30 cellular contexts compared by ENCODE assay signal in genomic region chr3:63128380-63128779, GRCh38.
DNase-seq lines count a peak whose midpoint lies in the region; ATAC-seq, FAIRE-seq and TF ChIP-seq lines count a peak whose summit lies in the region.
"Had no signal": no experiment of that assay in that cellular context is flagged by ENCODE, and none has a peak within 500 bp of the region (broad histone marks: within the 10 kb centered on the region; RNA-seq: fewer than 3 reads in every experiment).

No MANE protein-coding gene starts in this region.

- no peak overlapping the region for H3K4me2 ChIP-seq in GM23338
- H3K4me2 ChIP-seq: A549; BLaER1 treated with 17β-estradiol and CSF1 and Interleukin-3, amounts not matched to agents 10 nM and 100 nM had no signal

- peaks cover 3% of the 10 kb centered on the region for H3K27me3 Mint-ChIP-seq in GM23338 (ENCODE audit: insufficient read depth, low read depth, poor library complexity)
- H3K27me3 Mint-ChIP-seq: CD4-positive, alpha-beta T cell; T-cell had no signal

- H3K27ac Mint-ChIP-seq in GM23338 = no peak overlapping the region
- H3K27ac Mint-ChIP-seq: CD4-positive, alpha-beta T cell; T-cell had no signal

- H3K9me2 ChIP-seq in GM23338 (ENCODE audit: insufficient read depth) = peaks cover 3% of the 10 kb centered on the region; the same call in 1 of the 2 replicates

- H3K9me3 Mint-ChIP-seq in GM23338 = no peaks in the 10 kb centered on the region

- peaks cover 12% of the 10 kb centered on the region for H3K4me1 ChIP-seq in GM23338 (ENCODE audit: insufficient read depth)
- H3K4me1 ChIP-seq: A549; BLaER1 treated with 17β-estradiol and CSF1 and Interleukin-3, amounts not matched to agents 10 nM and 100 nM had no signal

- peaks cover 26% of the 10 kb centered on the region for H3K4me1 Mint-ChIP-seq in GM23338
- H3K4me1 Mint-ChIP-seq: T-cell had no signal

- H3K36me3 ChIP-seq in GM23338 (ENCODE audit: insufficient read depth) = no peaks in the 10 kb centered on the region
- H3K36me3 ChIP-seq: BLaER1 treated with 17β-estradiol and CSF1 and Interleukin-3, amounts not matched to agents 10 nM and 100 nM had no signal

- no peak overlapping the region for H3K4me3 Mint-ChIP-seq in GM23338
- H3K4me3 Mint-ChIP-seq: CD4-positive, alpha-beta T cell; T-cell had no signal

- H3K27ac ChIP-seq in GM23338 (ENCODE audit: low read depth) = no peak overlapping the region
- H3K27ac ChIP-seq: A549; BLaER1 treated with 17β-estradiol and CSF1 and Interleukin-3, amounts not matched to agents 10 nM and 100 nM; RWPE1 had no signal

- TF ChIP-seq POLR2A in GM12891 (IDR thresholded peaks at IDR 0.05; ENCODE audit: low read depth, low read length) = no peak

- no peak overlapping the region for H2AFZ ChIP-seq in GM23338

- no peak for ATAC-seq in GM23338
- ATAC-seq: A549, K562, Panc1, T-cell had no signal

- TF ChIP-seq CTCF in GM23338 (conservative IDR thresholded peaks at IDR 0.05; ENCODE audit: low read depth in 2 of 2) = no peak

- no peak overlapping the region for H3K4me3 ChIP-seq in GM23338
- H3K4me3 ChIP-seq: A549; BLaER1 treated with 17β-estradiol and CSF1 and Interleukin-3, amounts not matched to agents 10 nM and 100 nM; K562 had no signal

- peak; percentile 6 for DNase-seq in NCI-H345 (lab: John Stamatoyannopoulos, UW)
- no peak for DNase-seq in NCI-H345 treated with DMSO at 0.1 percent for 48 hours (lab: John Stamatoyannopoulos, UW; ENCODE audit: unreplicated experiment)
- peak; percentile 30 for DNase-seq in GM23338 (ENCODE audit: low spot score)
- peak; percentile 87 for DNase-seq in NCI-H524 treated with DMSO at 0.1 percent for 48 hours (lab: John Stamatoyannopoulos, UW)
- peak; percentile 23 for DNase-seq in iPS-NIHi7 (ENCODE audit: extremely low spot score)
- DNase-seq in middle frontal gyrus (ENCODE audit: extremely low spot score, low spot score) = no peak
- no peak for DNase-seq in GM12891 (ENCODE audit: insufficient read length, low spot score)
- DNase-seq: AML-193; CD4-positive, alpha-beta T cell; COR-L47; DMS79; EL; GDM1; HCEC 1CT; Kasumi-1; NCI-H1092 treated with DMSO at 0.1 percent for 48 hours; NCI-H146; NCI-H1930; NCI-H2107; NCI-H446; NCI-H748 treated with DMSO at 0.1 percent for 48 hours; SHP77; T-cell had no signal

- H3K79me2 ChIP-seq in GM23338 (replicated peaks; ENCODE audit: insufficient read depth) = no peaks in the 10 kb centered on the region

- H3F3A ChIP-seq in GM23338 (replicated peaks; ENCODE audit: low read depth) = no peaks in the 10 kb centered on the region

- H4K20me1 ChIP-seq in GM23338 (replicated peaks; ENCODE audit: insufficient read depth) = no peaks in the 10 kb centered on the region
- H4K20me1 ChIP-seq: BLaER1 treated with 17β-estradiol and CSF1 and Interleukin-3, amounts not matched to agents 10 nM and 100 nM had no signal

- no peaks in the 10 kb centered on the region for H3K27me3 ChIP-seq in GM23338 (ENCODE audit: insufficient read depth)
- H3K27me3 ChIP-seq: BLaER1 treated with 17β-estradiol and CSF1 and Interleukin-3, amounts not matched to agents 10 nM and 100 nM had no signal

- H3K36me3 Mint-ChIP-seq in GM23338 (ENCODE audit: low read depth) = no peaks in the 10 kb centered on the region
- H3K36me3 Mint-ChIP-seq: T-cell had no signal

- no peak for FAIRE-seq in GM12891 (lab: Jason Lieb, UNC)
- FAIRE-seq: A549, GM12892, HTR-8/SVneo, K562 had no signal

TF ChIP-seq in GM23338, 12 proteins besides CTCF, POLR2A, EP300 and RAD21 (continues in another document):
- TF ChIP-seq REST (IDR thresholded peaks at IDR 0.05; ENCODE audit: unreplicated experiment) = no peak

TF ChIP-seq in GM12891, 5 proteins besides CTCF, POLR2A, EP300 and RAD21:
- TF ChIP-seq PAX5 (IDR thresholded peaks at IDR 0.05; ENCODE audit: insufficient read depth, low read length, severe bottlenecking) (no peak), TAF1 (IDR thresholded peaks at IDR 0.05; ENCODE audit: low read depth, low read length) (no peak), POU2F2 (IDR thresholded peaks at IDR 0.05; ENCODE audit: low read depth, low read length) (no peak), SPI1 (IDR thresholded peaks at IDR 0.05; ENCODE audit: low read depth, low read length) (no peak), POLR2AphosphoS5 (IDR thresholded peaks at IDR 0.05; ENCODE audit: low read depth, low read length) (no peak)

Comparison
In these comparisons a context has a peak if more than half of its experiments do, and no peak if none do; other contexts are left out.
1. DNase-seq: peak in NCI-H345 (single experiment), GM23338 (single experiment), NCI-H524 treated with DMSO at 0.1 percent for 48 hours (single experiment) and iPS-NIHi7 (single experiment); none in NCI-H345 treated with DMSO at 0.1 percent for 48 hours (single experiment), middle frontal gyrus (single experiment) and GM12891 (single experiment).